In genomic region chr5:140113699-140114263, GRCh38 we compare ENCODE assay signal across 8 cellular contexts. TPM values are rescaled to one million over a fixed set of nuclear protein-coding genes. Genes with fewer than 3 reads are reported as not detected.
A peak's percentile ranks its signal among the peaks of the same experiment; 100 is the strongest.
DNase-seq lines count a peak whose midpoint lies in the region; ATAC-seq and TF ChIP-seq lines count a peak whose summit lies in the region.

Gene PURA, plus strand, starts transcription at chr5:140114109. Its CDS starts 73 bp downstream, at chr5:140114182.

- peak in 1 of 2 experiments; percentile 40 for TF ChIP-seq CTCF in Caco-2 (IDR thresholded peaks at IDR 0.05; ENCODE audit: insufficient read depth in 1 of 2, low read depth in 1 of 2, low read length in 1 of 2, severe bottlenecking in 1 of 2, unreplicated experiment in 1 of 2)

- CTCF ChIA-PET in Caco-2 (lab: Charles Lee), result interaction anchor here (0.7 kb wide), 3 partner anchors 28 to 384 kb away, joined by 3 to 11 read pairs (median 4); no protein-coding TSS in a partner anchor
- CTCF ChIA-PET in activated CD8-positive, alpha-beta memory T cell treated with anti-CD3 and anti-CD28 coated beads for 36 hours (lab: Charles Lee), result interaction anchor here (1.0 to 1.6 kb wide), 3 partner anchors 29 to 43 kb away, joined by 3 to 4 read pairs (median 4); no protein-coding TSS in a partner anchor

- BruUV-seq in Caco-2 (replicated peaks; lab: Mats Ljungman, UMichigan), result no TSS peak

- H3K27me3 ChIP-seq in Caco-2 (replicated peaks; ENCODE audit: control insufficient read depth, insufficient read depth, low read length), result no peaks in the 10 kb centered on the region

- H3K27ac Mint-ChIP-seq in Caco-2 (ENCODE audit: unreplicated experiment), result peak within 1 kb of the TSS; percentile 87
- peak within 1 kb of the TSS; percentile 91 to 97 for H3K27ac Mint-ChIP-seq in effector memory CD8-positive, alpha-beta T cell

- intact Hi-C loops in Caco-2 (cut with micrococcal nuclease; ENCODE audit: unreplicated experiment), result no loop called here

- peaks cover 10% of the 10 kb centered on the region for H3K4me1 ChIP-seq in Caco-2

- peaks cover 22% of the 10 kb centered on the region for H3K36me3 Mint-ChIP-seq in Caco-2 (ENCODE audit: insufficient read depth, unreplicated experiment)
- peaks cover 28% of the 10 kb centered on the region for H3K36me3 Mint-ChIP-seq in effector memory CD8-positive, alpha-beta T cell (ENCODE audit: insufficient read depth)

- no peaks in the 10 kb centered on the region for H3K9me3 Mint-ChIP-seq in Caco-2 (ENCODE audit: unreplicated experiment)
- no peaks in the 10 kb centered on the region for H3K9me3 Mint-ChIP-seq in effector memory CD8-positive, alpha-beta T cell

- POLR2A ChIA-PET in Caco-2 (lab: Charles Lee), result interaction anchor here (1.0 kb wide), 1 partner anchor 38 kb away, joined by 3 read pairs; no protein-coding TSS in a partner anchor
- POLR2A ChIA-PET in activated CD8-positive, alpha-beta memory T cell treated with anti-CD3 and anti-CD28 coated beads for 36 hours (lab: Charles Lee), result no interaction called here

- peak within 1 kb of the TSS; percentile 82 for H3K4me3 Mint-ChIP-seq in Caco-2 (ENCODE audit: unreplicated experiment)
- peak within 1 kb of the TSS; percentile 88 to 93 for H3K4me3 Mint-ChIP-seq in effector memory CD8-positive, alpha-beta T cell

- H3K27me3 Mint-ChIP-seq in Caco-2 (ENCODE audit: insufficient read depth, unreplicated experiment), result no peaks in the 10 kb centered on the region
- H3K27me3 Mint-ChIP-seq in effector memory CD8-positive, alpha-beta T cell, result no peaks in the 10 kb centered on the region

- no peaks in the 10 kb centered on the region for H3K9me3 ChIP-seq in Caco-2

- peak; percentile 83 for ATAC-seq in GM21360 (IDR thresholded peaks at IDR 0.05; ENCODE audit: unreplicated experiment)
- ATAC-seq in effector memory CD8-positive, alpha-beta T cell (replicated peaks), result peak; percentile 86

- peaks cover 36% of the 10 kb centered on the region for H3K4me1 Mint-ChIP-seq in Caco-2 (ENCODE audit: low read depth, unreplicated experiment)
- peaks cover 50 to 61% of the 10 kb centered on the region in 2 donors for H3K4me1 Mint-ChIP-seq in effector memory CD8-positive, alpha-beta T cell (ENCODE audit: low read depth in 2 of 2)

- DNase-seq in Caco-2 (peak; percentile 98), HT-29 (ENCODE audit: low spot score) (peak; percentile 92), NOMO-1 (lab: John Stamatoyannopoulos, UW; ENCODE audit: unreplicated experiment in 2 of 2) (peak; percentile 89 to 91), mesenteric fat pad (ENCODE audit: low spot score) (peak; percentile 98)
- DNase-seq in effector memory CD8-positive, alpha-beta T cell, result peak; percentile 97 to 98 (median 98)
- DNase-seq in stimulated activated CD8-positive, alpha-beta memory T cell treated with anti-CD3 and anti-CD28 coated beads, Interleukin-15, amount 100 ng/mL, for 1 hour (ENCODE audit: low read depth), result peak; percentile 94

- H3K4me3 ChIP-seq in Caco-2 (ENCODE audit: low read depth, low read length), result peak within 1 kb of the TSS; percentile 94

- H3K36me3 ChIP-seq in Caco-2 (ENCODE audit: control insufficient read depth, insufficient read depth, low read length), result no peaks in the 10 kb centered on the region

RNA-seq across cellular contexts. Expression of gene PURA, which starts in this region (rescaled TPM):
- total RNA-seq in Caco-2 (2022) (14.5 and 15.2 TPM in 2 replicates), mesenteric fat pad (23.5 TPM)
- total RNA-seq in HT-29 (2014; rRNA removed; shearing (Covaris generic)), result 9.9 and 11.3 TPM in 2 replicates
- 10 to 100 TPM; 13.1 to 13.3 TPM for total RNA-seq in activated CD8-positive, alpha-beta memory T cell treated with anti-CD3 and anti-CD28 coated beads for 36 hours

Comparison
In these comparisons a context has a peak if more than half of its experiments do, and no peak if none do; other contexts are left out.
1. Peak in every context shown above with its lines: DNase-seq, ATAC-seq and H3K4me3 ChIP-seq.